8 cellular contexts compared by ENCODE assay signal in the genomic region with DNA sequence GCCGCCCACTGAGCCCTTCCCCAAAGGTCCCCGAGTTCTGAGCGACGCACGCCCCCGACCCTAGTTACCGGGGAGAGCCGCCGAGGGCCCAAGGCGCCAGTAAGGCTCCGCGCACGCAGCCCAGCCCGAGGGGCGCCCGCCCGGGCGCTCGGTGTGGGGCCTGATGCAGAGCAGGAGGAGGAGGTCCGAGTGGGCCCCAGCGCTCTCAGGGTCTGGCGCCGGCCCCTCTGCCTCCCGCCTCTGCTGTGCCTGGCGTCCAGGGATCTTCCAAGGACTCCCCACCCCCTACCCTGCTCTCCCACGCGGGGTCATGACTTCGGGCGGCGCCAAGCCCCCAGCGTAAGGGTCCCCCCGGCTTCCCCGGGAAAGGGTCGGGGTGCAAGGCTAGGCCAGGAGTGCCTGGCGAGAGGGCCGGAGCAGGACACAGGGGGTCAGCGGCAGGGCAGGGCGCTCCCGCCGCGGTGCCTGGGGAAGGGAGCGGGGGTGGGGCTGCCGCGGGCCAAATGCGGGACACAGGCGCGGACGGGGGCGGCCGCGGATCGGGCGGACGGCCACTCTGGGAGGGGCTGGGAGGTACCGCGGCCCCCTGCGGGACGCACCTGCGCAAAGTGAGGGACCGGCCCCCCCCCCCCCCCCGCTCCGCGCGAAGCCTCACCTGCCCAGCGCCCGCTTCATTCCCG. TPM values are rescaled to one million over a fixed set of nuclear protein-coding genes. Genes with fewer than 3 reads are reported as not detected.
DNase-seq lines count a peak whose midpoint lies in the region; ATAC-seq and TF ChIP-seq lines count a peak whose summit lies in the region.

No MANE protein-coding gene starts in this region.

- POLR2A ChIA-PET in AG04449 (lab: Yijun Ruan, JAX), result no interaction called here

- intact Hi-C loops in heart right ventricle (cut with DNase I), result loop anchor here (5.0 to 10.0 kb wide), 10 partner anchors 45 to 398 kb away; partner anchors contain the start of genes ENTPD6 (in 5 of the 10), APMAP (in 3 of the 10), ACSS1 (in 1 of the 10) and PYGB (in 1 of the 10)
- intact Hi-C loops in prostate gland (cut with DNase I), result loop anchor here (2.0 to 10.0 kb wide), 3 partner anchors 93 to 395 kb away; partner anchors contain the start of gene ENTPD6

- H3K27me3 ChIP-seq in heart right ventricle (no peaks in the 10 kb centered on the region), prostate gland (replicated peaks; ENCODE audit: insufficient read depth) (no peaks in the 10 kb centered on the region)

- no peak for DNase-seq in AG04449 (ENCODE audit: low read depth, low spot score)
- peak; percentile 57 for DNase-seq in OCI-M1 (lab: John Stamatoyannopoulos, UW)
- DNase-seq in activated naive CD4-positive, alpha-beta T cell treated with anti-CD3 and anti-CD28 coated beads, Interleukin-2, amount 50 U/mL, for 72 hours (ENCODE audit: low spot score in 2 of 2), result peak; percentile 25 to 61
- DNase-seq in heart right ventricle, result peak; percentile 18 to 50
- peak; percentile 23 for DNase-seq in prostate gland (ENCODE audit: low spot score)
- no peak for DNase-seq in ureter (ENCODE audit: low spot score)

- peaks cover 0 to 20% (median 18%) of the 10 kb centered on the region in 9 donors for H3K4me1 ChIP-seq in heart right ventricle
- no peaks in the 10 kb centered on the region for H3K4me1 ChIP-seq in prostate gland (replicated peaks)

- H3K9me3 Mint-ChIP-seq in activated naive CD4-positive, alpha-beta T cell treated with anti-CD3 and anti-CD28 coated beads, Interleukin-2, amount 50 U/mL, for 72 hours, result no peaks in the 10 kb centered on the region

- peaks cover 0 to 5% of the 10 kb centered on the region in 2 donors for H3K36me3 Mint-ChIP-seq in activated naive CD4-positive, alpha-beta T cell treated with anti-CD3 and anti-CD28 coated beads, Interleukin-2, amount 50 U/mL, for 72 hours

- CTCF ChIA-PET in AG04449 (lab: Yijun Ruan, JAX), result no interaction called here

- TF ChIP-seq POLR2A in prostate gland (IDR thresholded peaks at IDR 0.05), result no peak

- TF ChIP-seq CTCF in AG04449 (IDR thresholded peaks at IDR 0.05; ENCODE audit: insufficient read depth, low read length, missing control alignments) (no peak), heart right ventricle (IDR thresholded peaks at IDR 0.05) (no peak), prostate gland (IDR thresholded peaks at IDR 0.05) (no peak)

- H3K27ac ChIP-seq in heart right ventricle, result peak overlapping the region; percentile 31 to 94 (median 88)
- peak overlapping the region; percentile 86 to 94 for H3K27ac ChIP-seq in prostate gland

- ATAC-seq in GM18870 (IDR thresholded peaks at IDR 0.05; ENCODE audit: unreplicated experiment) (peak; percentile 22), HG03095 (IDR thresholded peaks at IDR 0.05; ENCODE audit: unreplicated experiment) (peak; percentile 31), heart right ventricle (peak; percentile 10 to 56 (median 38))
- ATAC-seq in activated naive CD4-positive, alpha-beta T cell treated with anti-CD3 and anti-CD28 coated beads, Interleukin-2, amount 50 U/mL, for 72 hours, result peak in 1 of 2 donors; percentile 17

- H3K9me3 ChIP-seq in heart right ventricle (no peaks in the 10 kb centered on the region), prostate gland (no peaks in the 10 kb centered on the region)

- peak overlapping the region in 1 of 2 donors; percentile 65 for H3K27ac Mint-ChIP-seq in activated naive CD4-positive, alpha-beta T cell treated with anti-CD3 and anti-CD28 coated beads, Interleukin-2, amount 50 U/mL, for 72 hours

- H3K4me3 ChIP-seq in AG04449 (ENCODE audit: low read depth, low read length) (peak overlapping the region; percentile 83), heart right ventricle (peak overlapping the region; percentile 61 to 99 (median 91)), prostate gland (peak overlapping the region; percentile 83 to 89)

- no peaks in the 10 kb centered on the region for H3K36me3 ChIP-seq in heart right ventricle
- no peaks in the 10 kb centered on the region for H3K36me3 ChIP-seq in prostate gland

- 1% methylated on average over 51 to 67 of the region's 67 CpGs for whole genome bisulfite sequencing in heart right ventricle, 2 donors
- WGBS in prostate gland, result under 1% methylated on average over 41 of the region's 67 CpGs

RNA-seq across cellular contexts. Expression of gene ABHD12, which starts 0.6 kb away (rescaled TPM):
- total RNA-seq in activated naive CD4-positive, alpha-beta T cell treated with anti-CD3 and anti-CD28 coated beads, Interleukin-2, amount 50 U/mL, for 72 hours, result 10 to 100 TPM; 13.8 to 20.2 TPM
- 10 to 100 TPM; 21.1 to 41.3 (median 26.9) TPM for total RNA-seq in heart right ventricle
- 10 to 100 TPM; 29.1 to 37.4 TPM for polyA plus RNA-seq in heart right ventricle
- total RNA-seq in prostate gland, result 10 to 100 TPM; 70.1 to 84.7 TPM
- 105 TPM for total RNA-seq in ureter

RNA-seq across cellular contexts. Expression of gene GINS1, which starts 17.5 kb away (rescaled TPM):
- 10 to 100 TPM; 26.3 to 26.6 TPM for total RNA-seq in activated naive CD4-positive, alpha-beta T cell treated with anti-CD3 and anti-CD28 coated beads, Interleukin-2, amount 50 U/mL, for 72 hours
- total RNA-seq in heart right ventricle (1 to 10 TPM in 2 of 10 donors, under 1 TPM in 8; 0.19 to 1.6 (median 0.64) TPM), prostate gland (1 to 10 TPM; 2.2 to 6.0 TPM), ureter (3.8 TPM)
- under 1 TPM; 0.28 to 0.29 TPM for polyA plus RNA-seq in heart right ventricle

Comparison
In these comparisons a context has a peak if more than half of its experiments do, and no peak if none do; other contexts are left out.
1. DNase-seq: peak in OCI-M1 (single experiment), activated naive CD4-positive, alpha-beta T cell treated with anti-CD3 and anti-CD28 coated beads, Interleukin-2, amount 50 U/mL, for 72 hours (2 of 2), heart right ventricle (2 of 2) and prostate gland (single experiment); none in AG04449 (single experiment) and ureter (single experiment).
2. Peak in every context shown above with its lines, with median percentiles within 50 percentile points of each other: H3K4me3 ChIP-seq.